ENCODE assay signal across 8 cellular contexts in genomic region chr19:17855333-17856152, GRCh38. TPM values are rescaled to one million over a fixed set of nuclear protein-coding genes. Genes with fewer than 3 reads are reported as not detected.
DNase-seq lines count a peak whose midpoint lies in the region; ATAC-seq and TF ChIP-seq lines count a peak whose summit lies in the region.

No MANE protein-coding gene starts in this region.

- H2AFZ ChIP-seq in osteoblast (ENCODE audit: low read length), result peak overlapping the region; percentile 23

- H3K4me1 ChIP-seq in foreskin keratinocyte, result no peaks in the 10 kb centered on the region
- H3K4me1 ChIP-seq in osteoblast (ENCODE audit: insufficient read depth, low read length), result peaks cover 5% of the 10 kb centered on the region
- peaks cover 1 to 9% (median 2%) of the 10 kb centered on the region in 4 donors for H3K4me1 ChIP-seq in tibial artery

- peaks cover 6% of the 10 kb centered on the region for H4K20me1 ChIP-seq in osteoblast (ENCODE audit: insufficient read depth, low read length)

- intact Hi-C loops in tibial artery (cut with DNase I; ENCODE audit: low total_unique reads), result loop anchor here (5.0 to 10.0 kb wide), 3 partner anchors 77 to 621 kb away; partner anchors contain the start of gene CCDC124

- H3K9me3 ChIP-seq in osteoblast (ENCODE audit: low read depth, low read length), result no peaks in the 10 kb centered on the region
- no peaks in the 10 kb centered on the region for H3K9me3 ChIP-seq in tibial artery

- TF ChIP-seq CTCF in LNCAP (IDR thresholded peaks at IDR 0.05) (peak; percentile 96), foreskin keratinocyte (conservative IDR thresholded peaks at IDR 0.05) (peak; percentile 96), osteoblast (IDR thresholded peaks at IDR 0.05; ENCODE audit: extremely low read depth, low read depth, low read length) (peak; percentile 90), tibial artery (IDR thresholded peaks at IDR 0.05) (peak; percentile 91 to 97)

- no peak overlapping the region for H3K4me3 ChIP-seq in osteoblast (ENCODE audit: insufficient read depth, low read length)
- H3K4me3 ChIP-seq in tibial artery, result no peak overlapping the region

- H3K4me2 ChIP-seq in osteoblast (ENCODE audit: insufficient read depth, low read length), result no peak overlapping the region

- DNase-seq in DMS79 treated with DMSO at 0.1 percent for 48 hours (lab: John Stamatoyannopoulos, UW) (peak; percentile 48), SHP77 treated with DMSO at 0.1 percent for 48 hours (lab: John Stamatoyannopoulos, UW) (peak; percentile 18), foreskin keratinocyte (peak in 1 of 2 donors; percentile 40), osteoblast (ENCODE audit: insufficient read length, low spot score, missing footprints) (peak; percentile 96), tibial artery (peak; percentile 77 to 85)
- peak; percentile 84 for DNase-seq in activated T-helper 9 cell treated with anti-CD3 and anti-CD28 coated beads, Interleukin-2, amount 50 U/mL, for 16 hours (ENCODE audit: low read depth)

- H3K36me3 ChIP-seq in osteoblast (ENCODE audit: insufficient read depth, low read length) (no peaks in the 10 kb centered on the region), tibial artery (no peaks in the 10 kb centered on the region)

- H3K27ac ChIP-seq in foreskin keratinocyte, result no peak overlapping the region
- no peak overlapping the region for H3K27ac ChIP-seq in osteoblast (ENCODE audit: low read depth, low read length)
- H3K27ac ChIP-seq in tibial artery, result no peak overlapping the region

- H3K27me3 ChIP-seq in foreskin keratinocyte (no peaks in the 10 kb centered on the region), osteoblast (ENCODE audit: insufficient read depth, low read length) (no peaks in the 10 kb centered on the region), tibial artery (peaks cover 0 to 7% of the 10 kb centered on the region in 2 donors)

- ATAC-seq in foreskin keratinocyte (peak; percentile 33), GM21367 (IDR thresholded peaks at IDR 0.05; ENCODE audit: unreplicated experiment) (no peak)

- H3K79me2 ChIP-seq in osteoblast (ENCODE audit: insufficient read depth, low read length), result peaks cover 9% of the 10 kb centered on the region

RNA-seq across cellular contexts. Expression of gene RPL18A, which starts 4.2 kb away (rescaled TPM):
- 2,267 and 2,390 TPM in 2 replicates for total RNA-seq in foreskin keratinocyte
- 3,546 and 3,968 TPM in 2 replicates for polyA plus RNA-seq in foreskin keratinocyte
- 786 and 869 TPM in 2 replicates for total RNA-seq in osteoblast

RNA-seq across cellular contexts. Expression of gene JAK3, which starts 7.8 kb away (rescaled TPM):
- total RNA-seq in foreskin keratinocyte, result 0.53 and 0.68 TPM in 2 replicates
- polyA plus RNA-seq in foreskin keratinocyte, result 0.38 and 0.55 TPM in 2 replicates
- total RNA-seq in osteoblast, result 1.8 and 2.4 TPM in 2 replicates

RNA-seq across cellular contexts. Expression of gene SLC5A5, which starts 16.2 kb away (rescaled TPM):
- total RNA-seq in foreskin keratinocyte (0.07 TPM in 1 of 2 replicates, not detected in the other), osteoblast (under 0.01 TPM in 2 replicates)
- not detected in 2 replicates for polyA plus RNA-seq in foreskin keratinocyte

RNA-seq across cellular contexts. Expression of gene INSL3, which starts 34.2 kb away (rescaled TPM):
- total RNA-seq in foreskin keratinocyte (0.14 and 0.51 TPM in 2 replicates), osteoblast (not detected in 2 replicates)
- 0.32 and 0.44 TPM in 2 replicates for polyA plus RNA-seq in foreskin keratinocyte
